ENCODE assay signal across 28 cellular contexts in genomic region chr7:73702226-73702625, GRCh38. TPM values are rescaled to one million over a fixed set of nuclear protein-coding genes. Genes with fewer than 3 reads are reported as not detected.
DNase-seq lines count a peak whose midpoint lies in the region; ATAC-seq, FAIRE-seq and TF ChIP-seq lines count a peak whose summit lies in the region.
"Had no signal": no experiment of that assay in that cellular context is flagged by ENCODE, and none has a peak within 500 bp of the region (broad histone marks: within the 10 kb centered on the region; RNA-seq: fewer than 3 reads in every experiment).

No MANE protein-coding gene starts in this region.

- peak overlapping the region in 3 of 4 donors; percentile 46 to 74 (median 64) for H3K27ac ChIP-seq in Peyer's patch
- H3K27ac ChIP-seq in H1 (ENCODE audit: low read depth, low read length): no peak overlapping the region
- H3K27ac ChIP-seq in small intestine (ENCODE audit: low read depth in 1 of 2, low read length in 1 of 2): peak overlapping the region; percentile 43 to 87
- H3K27ac ChIP-seq: right lobe of liver, SJCRH30, upper lobe of left lung had no signal

- no peak overlapping the region for H3K9ac ChIP-seq in H1 (replicated peaks in 1 of 4; ENCODE audit: extremely low read depth in 1 of 4, low read depth in 3 of 4, low read length in 3 of 4)

- no peak for DNase-seq in Calu3
- peak in 1 of 3 donors; percentile 72 for DNase-seq in Peyer's patch
- DNase-seq in H1 (ENCODE audit: low read depth in 1 of 2, low spot score in 2 of 2): no peak
- DNase-seq in small intestine: peak; percentile 89
- DNase-seq in frontal cortex (ENCODE audit: low spot score in 2 of 2): no peak
- no peak for DNase-seq in AML-193 (lab: John Stamatoyannopoulos, UW)
- DNase-seq: activated CD4-positive, alpha-beta memory T cell treated with anti-CD3 and anti-CD28 coated beads, Interleukin-2, amount 10 ng/mL, durations not matched to agents 7 days and 5 days; activated CD8-positive, alpha-beta memory T cell treated with anti-CD3 and anti-CD28 coated beads, Interleukin-2, amount 50 U/mL, for 48 hours; activated effector memory CD4-positive, alpha-beta T cell treated with Interleukin-2 at 50 U/mL for 16 hours; CD4-positive, alpha-beta memory T cell; DMS153; NCI-H1105 treated with DMSO at 0.1 percent for 48 hours; NCI-H2029; NCI-H2227 treated with DMSO at 0.1 percent for 48 hours; NCI-H526 treated with DMSO at 0.1 percent for 48 hours; right lobe of liver; SJCRH30; stimulated activated CD4-positive, alpha-beta T cell treated with anti-CD3 and anti-CD28 coated beads, Interleukin-12 subunit alpha, Interleukin-12 subunit beta, amount 100 ng/mL, for 4 hours; stimulated activated CD4-positive, alpha-beta T cell treated with anti-CD3 and anti-CD28 coated beads, Interleukin-4, amount 100 ng/mL, for 1 hour had no signal

- TF ChIP-seq RAD21 in H1 (IDR thresholded peaks at IDR 0.05 in 1 of 2, conservative IDR thresholded peaks at IDR 0.05 in 1 of 2; ENCODE audit: low read depth in 2 of 2, low read length in 2 of 2): no peak

- H2AK5ac ChIP-seq in H1 (ENCODE audit: low read depth, low read length): no peak overlapping the region

- H3K4me3 ChIP-seq in Peyer's patch (no peak overlapping the region), H1 (ENCODE audit: extremely low read depth in 1 of 4, insufficient read depth in 2 of 4, low read depth in 3 of 4, low read length in 4 of 4) (no peak overlapping the region), small intestine (ENCODE audit: low read depth in 1 of 2, low read length in 2 of 2) (no peak overlapping the region)
- H3K4me3 ChIP-seq: dorsolateral prefrontal cortex, K562, right lobe of liver, SJCRH30, upper lobe of left lung had no signal

- 0 out of 2 replicates have a peak overlapping the region, but pooled peaks have one; percentile 1 for H2BK12ac ChIP-seq in H1 (ENCODE audit: low read depth, low read length)

- peak overlapping the region; percentile 25 for H3K27ac Mint-ChIP-seq in Calu3 (ENCODE audit: unreplicated experiment)
- H3K27ac Mint-ChIP-seq: activated CD4-positive, alpha-beta memory T cell treated with anti-CD3 and anti-CD28 coated beads, Interleukin-2, amount 10 ng/mL, durations not matched to agents 7 days and 5 days; natural killer cell treated with Interleukin-12 subunit alpha and Interleukin-12 subunit beta and Interleukin-15 and Interleukin-18, amount 100 ng/mL, for 72 hours; stimulated activated memory B cell treated with anti-CD40 and anti-IgM and Interleukin-4, amounts not matched to agents 10 μg/mL and 1 μg/mL and 100 μg/mL, for 72 hours had no signal

- H4K5ac ChIP-seq in H1 (ENCODE audit: insufficient read length, low read depth, low read length): no peak overlapping the region

- no peak overlapping the region for H3K23ac ChIP-seq in H1 (ENCODE audit: insufficient read length)

- H3K27me3 ChIP-seq in Peyer's patch: no peaks in the 10 kb centered on the region
- H3K27me3 ChIP-seq in H1 (replicated peaks in 1 of 4; ENCODE audit: control insufficient read depth in 3 of 4, extremely low read depth in 1 of 4, insufficient read depth in 3 of 4, low read length in 3 of 4): no peaks in the 10 kb centered on the region; a peak in 1 of 7 replicates
- H3K27me3 ChIP-seq in small intestine (ENCODE audit: control insufficient read depth in 2 of 2, insufficient read depth in 2 of 2, low read length in 2 of 2): no peaks in the 10 kb centered on the region
- H3K27me3 ChIP-seq: dorsolateral prefrontal cortex, right lobe of liver, SJCRH30, upper lobe of left lung had no signal

- no peak overlapping the region for H2BK5ac ChIP-seq in H1 (ENCODE audit: low read depth, low read length)

- H3K9me3 ChIP-seq in Peyer's patch (no peaks in the 10 kb centered on the region), H1 (ENCODE audit: insufficient read depth in 2 of 2, low read depth in 1 of 2, low read length in 1 of 2) (no peaks in the 10 kb centered on the region), small intestine (ENCODE audit: control insufficient read depth, low read depth) (no peaks in the 10 kb centered on the region)
- H3K9me3 ChIP-seq: right lobe of liver, SJCRH30, upper lobe of left lung had no signal

- no peak overlapping the region for H4K8ac ChIP-seq in H1 (ENCODE audit: extremely low read depth, insufficient read depth, low read length)

- H3K79me2 ChIP-seq in H1 (ENCODE audit: control insufficient read depth in 1 of 2, insufficient read depth in 2 of 2, low read length in 2 of 2): no peaks in the 10 kb centered on the region

- H3K56ac ChIP-seq in H1 (replicated peaks; ENCODE audit: insufficient read length, low read depth, low read length): no peak overlapping the region

- H3K4ac ChIP-seq in H1 (replicated peaks; ENCODE audit: insufficient read length, low read depth, low read length): no peak overlapping the region

- H2BK120ac ChIP-seq in H1 (replicated peaks; ENCODE audit: low read depth, low read length): no peak overlapping the region

- CTCF ChIA-PET in Calu3 (lab: Charles Lee) (no interaction called here), H1 (lab: Charles Lee; ENCODE audit: partially characterized antibody) (interaction anchor here (0.5 to 9.7 kb wide), 20 partner anchors 9 to 95 kb away, joined by 3 to 130 read pairs (median 4); partner anchors contain the start of gene STX1A)

- POLR2A ChIA-PET in H1 (lab: Charles Lee; ENCODE audit: partially characterized antibody): interaction anchor here (0.9 to 4.9 kb wide), 7 partner anchors 11 to 95 kb away, joined by 3 to 37 read pairs (median 4); no protein-coding TSS in a partner anchor

- H3K27me3 Mint-ChIP-seq in Calu3 (ENCODE audit: unreplicated experiment): no peaks in the 10 kb centered on the region
- H3K27me3 Mint-ChIP-seq: activated CD4-positive, alpha-beta memory T cell treated with anti-CD3 and anti-CD28 coated beads, Interleukin-2, amount 10 ng/mL, durations not matched to agents 7 days and 5 days; CD4-positive, alpha-beta memory T cell; natural killer cell treated with Interleukin-12 subunit alpha and Interleukin-12 subunit beta and Interleukin-15 and Interleukin-18, amount 100 ng/mL, for 72 hours had no signal

- H2AFZ ChIP-seq in H1 (ENCODE audit: low read length): no peak overlapping the region

- peaks cover 13% of the 10 kb centered on the region for H3K4me1 Mint-ChIP-seq in Calu3 (ENCODE audit: low read depth, unreplicated experiment)

- no TSS peak for BruUV-seq in Calu3 (replicated peaks; lab: Mats Ljungman, UMichigan)

- no peak overlapping the region for H3K14ac ChIP-seq in H1 (ENCODE audit: insufficient read length)

- TF ChIP-seq EP300 in H1 (IDR thresholded peaks at IDR 0.05; ENCODE audit: borderline replicate concordance in 1 of 2, low read depth in 2 of 2, low read length in 2 of 2): no peak

- TF ChIP-seq POLR2A in Peyer's patch (IDR thresholded peaks at IDR 0.05): peak in 1 of 2 donors; percentile 16
- no peak for TF ChIP-seq POLR2A in H1 (IDR thresholded peaks at IDR 0.05; ENCODE audit: control extremely low read depth in 1 of 2, low read depth in 2 of 2, low read length in 2 of 2)

- TF ChIP-seq CTCF in Calu3 (IDR thresholded peaks at IDR 0.05; ENCODE audit: unreplicated experiment): no peak
- no peak for TF ChIP-seq CTCF in Peyer's patch (IDR thresholded peaks at IDR 0.05)
- TF ChIP-seq CTCF in H1 (IDR thresholded peaks at IDR 0.05; ENCODE audit: control extremely low read depth in 1 of 3, insufficient read depth in 1 of 3, low read depth in 1 of 3, low read length in 3 of 3): no peak

- FAIRE-seq in H1 (lab: Jason Lieb, UNC) (no peak), small intestine (lab: Jason Lieb, UNC) (no peak), frontal cortex (lab: Jason Lieb, UNC) (no peak)
- FAIRE-seq: G401.6, keratinocyte, RCC 7860 had no signal

- no peak overlapping the region for H3K4me2 ChIP-seq in H1 (ENCODE audit: insufficient read depth in 1 of 2, low read depth in 2 of 2, low read length in 2 of 2)

- H3K4me1 ChIP-seq in Peyer's patch (peaks cover 0 to 14% (median 0%) of the 10 kb centered on the region in 4 donors), H1 (replicated peaks in 1 of 4; ENCODE audit: control insufficient read depth in 3 of 4, insufficient read depth in 4 of 4, low read length in 3 of 4) (peaks cover 0 to 19% (median 15%) of the 10 kb centered on the region in 4 experiments; a peak in 6 of 7 replicates), small intestine (ENCODE audit: control insufficient read depth in 2 of 2, insufficient read depth in 1 of 2, low read depth in 1 of 2, low read length in 1 of 2) (peaks cover 0 to 2% of the 10 kb centered on the region in 2 donors)
- H3K4me1 ChIP-seq: right lobe of liver, SJCRH30 had no signal

- peaks cover 2% of the 10 kb centered on the region; the same call in 1 of the 2 replicates for H3K23me2 ChIP-seq in H1 (ENCODE audit: low read depth, low read length)

- no peak overlapping the region for H3K4me3 Mint-ChIP-seq in Calu3 (ENCODE audit: low read depth, unreplicated experiment)
- H3K4me3 Mint-ChIP-seq: activated CD4-positive, alpha-beta memory T cell treated with anti-CD3 and anti-CD28 coated beads, Interleukin-2, amount 10 ng/mL, durations not matched to agents 7 days and 5 days; natural killer cell treated with Interleukin-12 subunit alpha and Interleukin-12 subunit beta and Interleukin-15 and Interleukin-18, amount 100 ng/mL, for 72 hours; stimulated activated memory B cell treated with anti-CD40 and anti-IgM and Interleukin-4, amounts not matched to agents 10 μg/mL and 1 μg/mL and 100 μg/mL, for 72 hours had no signal

- H4K91ac ChIP-seq in H1 (replicated peaks; ENCODE audit: insufficient read length, low read length): no peak overlapping the region

- no peak overlapping the region for H2BK15ac ChIP-seq in H1 (ENCODE audit: low read length)

- no peaks in the 10 kb centered on the region for H3K9me3 Mint-ChIP-seq in Calu3 (ENCODE audit: low read depth, unreplicated experiment)
- H3K9me3 Mint-ChIP-seq: activated CD4-positive, alpha-beta memory T cell treated with anti-CD3 and anti-CD28 coated beads, Interleukin-2, amount 10 ng/mL, durations not matched to agents 7 days and 5 days; natural killer cell treated with Interleukin-12 subunit alpha and Interleukin-12 subunit beta and Interleukin-15 and Interleukin-18, amount 100 ng/mL, for 72 hours; stimulated activated memory B cell treated with anti-CD40 and anti-IgM and Interleukin-4, amounts not matched to agents 10 μg/mL and 1 μg/mL and 100 μg/mL, for 72 hours had no signal

- intact Hi-C loops in Calu3 (cut with micrococcal nuclease; ENCODE audit: unreplicated experiment): no loop called here

- peaks cover 0 to 25% (median 0%) of the 10 kb centered on the region in 3 donors for H3K36me3 ChIP-seq in Peyer's patch
- peaks cover 0 to 15% (median 6%) of the 10 kb centered on the region in 4 experiments; a peak in 5 of 8 replicates for H3K36me3 ChIP-seq in H1 (ENCODE audit: control insufficient read depth in 2 of 4, insufficient read depth in 4 of 4, low read length in 3 of 4)
- H3K36me3 ChIP-seq in small intestine (ENCODE audit: control insufficient read depth in 2 of 2, insufficient read depth in 2 of 2, low read length in 2 of 2): peaks cover 4 to 5% of the 10 kb centered on the region in 2 donors

- H3K79me1 ChIP-seq in H1 (ENCODE audit: low read depth, low read length): no peaks in the 10 kb centered on the region

- peaks cover 76% of the 10 kb centered on the region for H3K36me3 Mint-ChIP-seq in Calu3 (ENCODE audit: insufficient read depth, unreplicated experiment)
- H3K36me3 Mint-ChIP-seq: natural killer cell treated with Interleukin-12 subunit alpha and Interleukin-12 subunit beta and Interleukin-15 and Interleukin-18, amount 100 ng/mL, for 72 hours had no signal

- H2BK20ac ChIP-seq in H1 (ENCODE audit: low read length): no peak overlapping the region

- ATAC-seq in HG03521 (IDR thresholded peaks at IDR 0.05; ENCODE audit: unreplicated experiment): no peak
- ATAC-seq: natural killer cell treated with Interleukin-12 subunit alpha and Interleukin-12 subunit beta and Interleukin-15 and Interleukin-18, amount 100 ng/mL, for 72 hours; stimulated activated memory B cell treated with anti-CD40 and anti-IgM and Interleukin-4, amounts not matched to agents 10 μg/mL and 1 μg/mL and 100 μg/mL, for 72 hours had no signal

- peaks cover 6 to 19% of the 10 kb centered on the region in 2 experiments for H4K20me1 ChIP-seq in H1 (replicated peaks in 1 of 2; ENCODE audit: control insufficient read depth in 1 of 2, insufficient read depth in 2 of 2, low read length in 2 of 2)

- no peak overlapping the region; the same call in 1 of the 2 replicates for H3K18ac ChIP-seq in H1 (ENCODE audit: extremely low read depth, low read length)

- WGBS in H1 (ENCODE audit: extremely low coverage in 1 of 2, insufficient coverage in 1 of 2, insufficient read length in 1 of 2, insufficient replicate concordance in 2 of 2, low coverage in 1 of 2, low lambda C conversion rate in 2 of 2, missing lambda C conversion rate in 1 of 2), 2 experiments: 92% methylated on average over 8 of the region's 8 CpGs; no CpG with 5 or more reads in 1 of the 2 experiments
- WGBS in small intestine, 3 donors: 55 to 76% (median 56%) methylated on average over 8 of the region's 8 CpGs

RNA-seq across cellular contexts. Expression of gene STX1A, which starts 17.2 kb away (rescaled TPM):
- total RNA-seq in Calu3 (2022): 26.1 and 26.2 TPM in 2 replicates
- 10 to 100 TPM in 3 of 4 donors, 1 to 10 TPM in 1; 5.6 to 27.3 (median 23.3) TPM for total RNA-seq in Peyer's patch
- 9.9 and 13.5 TPM in 2 replicates for total RNA-seq in H1 (2021; fragmentation: NEBNext Ultra II Directional; extraction: Animal tissue kit (Norgen Biotek cat#: 25700))
- 17.5 and 25.9 TPM in 2 replicates for polyA plus RNA-seq in H1 (2011; rRNA removed)
- polyA plus RNA-seq in H1 (2011; cell fraction: cytosol; rRNA removed): 17.2 TPM
- 116 TPM for polyA plus RNA-seq in H1 (2011; cell fraction: nucleus; rRNA removed)
- polyA plus RNA-seq in H1 (2012, experiment 1 of 2): 14.9 to 20.1 TPM (median 18.4 TPM) in 4 replicates
- 9.2 TPM for polyA plus RNA-seq in H1 (2012, experiment 2 of 2)
- polyA plus RNA-seq in H1 (2013, experiment 1 of 2): 11.4 TPM
- 12.0 TPM for polyA plus RNA-seq in H1 (2013, experiment 2 of 2)
- polyA minus RNA-seq in H1 (2011; rRNA and poly(A)+ RNA removed): 8.2 and 9.8 TPM in 2 replicates
- 10.2 TPM for polyA minus RNA-seq in H1 (2011; cell fraction: cytosol; rRNA and poly(A)+ RNA removed)
- 14.3 TPM for polyA minus RNA-seq in H1 (2011; cell fraction: nucleus; rRNA and poly(A)+ RNA removed)
- 10 to 100 TPM in 2 of 3 donors, 1 to 10 TPM in 1; 9.5 to 17.7 (median 11.6) TPM for polyA plus RNA-seq in small intestine
- 62.0 TPM for total RNA-seq in frontal cortex

RNA-seq across cellular contexts. Expression of gene BUD23, which starts 18.8 kb away (rescaled TPM):
- total RNA-seq in Calu3 (2022): 73.5 and 75.8 TPM in 2 replicates
- 10 to 100 TPM; 34.5 to 48.7 (median 44.1) TPM for total RNA-seq in Peyer's patch
- 72.2 and 78.4 TPM in 2 replicates for total RNA-seq in H1 (2021; fragmentation: NEBNext Ultra II Directional; extraction: Animal tissue kit (Norgen Biotek cat#: 25700))
- 72.3 and 76.5 TPM in 2 replicates for polyA plus RNA-seq in H1 (2011; rRNA removed)
- polyA plus RNA-seq in H1 (2011; cell fraction: cytosol; rRNA removed): 102 TPM
- polyA plus RNA-seq in H1 (2011; cell fraction: nucleus; rRNA removed): 59.5 TPM
- 82.5 to 105 TPM (median 96.1 TPM) in 4 replicates for polyA plus RNA-seq in H1 (2012, experiment 1 of 2)
- polyA plus RNA-seq in H1 (2012, experiment 2 of 2): 78.5 TPM
- polyA plus RNA-seq in H1 (2013, experiment 1 of 2): 147 TPM
- 170 TPM for polyA plus RNA-seq in H1 (2013, experiment 2 of 2)
- 31.4 and 38.7 TPM in 2 replicates for polyA minus RNA-seq in H1 (2011; rRNA and poly(A)+ RNA removed)
- polyA minus RNA-seq in H1 (2011; cell fraction: cytosol; rRNA and poly(A)+ RNA removed): 22.4 TPM
- 19.5 TPM for polyA minus RNA-seq in H1 (2011; cell fraction: nucleus; rRNA and poly(A)+ RNA removed)
- 10 to 100 TPM; 37.8 to 90.0 (median 50.5) TPM for polyA plus RNA-seq in small intestine
- total RNA-seq in frontal cortex: 30.2 TPM

RNA-seq across cellular contexts. Expression of gene DNAJC30, which starts 19.0 kb away (rescaled TPM):
- 10.1 and 10.5 TPM in 2 replicates for total RNA-seq in Calu3 (2022)
- 1 to 10 TPM; 1.7 to 8.1 (median 5.6) TPM for total RNA-seq in Peyer's patch
- total RNA-seq in H1 (2021; fragmentation: NEBNext Ultra II Directional; extraction: Animal tissue kit (Norgen Biotek cat#: 25700)): 6.0 and 6.1 TPM in 2 replicates
- 6.3 and 10.0 TPM in 2 replicates for polyA plus RNA-seq in H1 (2011; rRNA removed)
- 5.9 TPM for polyA plus RNA-seq in H1 (2011; cell fraction: cytosol; rRNA removed)
- 6.7 TPM for polyA plus RNA-seq in H1 (2011; cell fraction: nucleus; rRNA removed)
- polyA plus RNA-seq in H1 (2012, experiment 1 of 2): 3.7 to 5.1 TPM (median 4.4 TPM) in 4 replicates
- 5.4 TPM for polyA plus RNA-seq in H1 (2012, experiment 2 of 2)
- 5.8 TPM for polyA plus RNA-seq in H1 (2013, experiment 1 of 2)
- polyA plus RNA-seq in H1 (2013, experiment 2 of 2): 5.2 TPM
- polyA minus RNA-seq in H1 (2011; rRNA and poly(A)+ RNA removed): 3.4 and 4.4 TPM in 2 replicates
- 3.7 TPM for polyA minus RNA-seq in H1 (2011; cell fraction: cytosol; rRNA and poly(A)+ RNA removed)
- polyA minus RNA-seq in H1 (2011; cell fraction: nucleus; rRNA and poly(A)+ RNA removed): 10.2 TPM
- 10 to 100 TPM in 1 of 3 donors, 1 to 10 TPM in 2; 6.0 to 10.4 (median 6.8) TPM for polyA plus RNA-seq in small intestine
- 2.4 TPM for total RNA-seq in frontal cortex

RNA-seq across cellular contexts. Expression of gene VPS37D, which starts 34.6 kb away (rescaled TPM):
- 0.94 and 1.3 TPM in 2 replicates for total RNA-seq in Calu3 (2022)
- 1 to 10 TPM in 3 of 4 donors, not detected in 1; 1.1 to 6.3 (median 5.0) TPM for total RNA-seq in Peyer's patch
- 3.4 and 3.8 TPM in 2 replicates for total RNA-seq in H1 (2021; fragmentation: NEBNext Ultra II Directional; extraction: Animal tissue kit (Norgen Biotek cat#: 25700))
- 5.0 and 6.9 TPM in 2 replicates for polyA plus RNA-seq in H1 (2011; rRNA removed)
- 5.6 TPM for polyA plus RNA-seq in H1 (2011; cell fraction: cytosol; rRNA removed)
- polyA plus RNA-seq in H1 (2011; cell fraction: nucleus; rRNA removed): 5.4 TPM
- polyA plus RNA-seq in H1 (2012, experiment 1 of 2): 1.8 to 3.9 TPM (median 3.5 TPM) in 4 replicates
- polyA plus RNA-seq in H1 (2012, experiment 2 of 2): 3.4 TPM
- polyA plus RNA-seq in H1 (2013, experiment 1 of 2): 2.4 TPM
- polyA plus RNA-seq in H1 (2013, experiment 2 of 2): 2.7 TPM
- polyA minus RNA-seq in H1 (2011; rRNA and poly(A)+ RNA removed): 0.73 and 1.0 TPM in 2 replicates
- 2.7 TPM for polyA minus RNA-seq in H1 (2011; cell fraction: cytosol; rRNA and poly(A)+ RNA removed)
- polyA minus RNA-seq in H1 (2011; cell fraction: nucleus; rRNA and poly(A)+ RNA removed): 3.2 TPM
- 1 to 10 TPM; 2.6 to 3.8 (median 2.7) TPM for polyA plus RNA-seq in small intestine
- 26.1 TPM for total RNA-seq in frontal cortex
- total RNA-seq: CD4-positive, alpha-beta memory T cell had no signal
- polyA plus RNA-seq: CD4-positive, alpha-beta memory T cell had no signal

RNA-seq across cellular contexts. Expression of gene ABHD11, which starts 36.4 kb away (rescaled TPM):
- total RNA-seq in Calu3 (2022) (67.7 and 85.2 TPM in 2 replicates), Peyer's patch (100 to 1,000 TPM in 2 of 4 donors, 10 to 100 TPM in 2; 65.9 to 156 (median 98.5) TPM), frontal cortex (5.7 TPM)
- total RNA-seq in H1 (2021; fragmentation: NEBNext Ultra II Directional; extraction: Animal tissue kit (Norgen Biotek cat#: 25700)): 19.8 and 19.9 TPM in 2 replicates
- polyA plus RNA-seq in H1 (2011; rRNA removed) (42.2 and 50.5 TPM in 2 replicates), small intestine (10 to 100 TPM; 53.0 to 93.3 (median 60.1) TPM)
- polyA plus RNA-seq in H1 (2011; cell fraction: cytosol; rRNA removed): 36.5 TPM
- 37.8 TPM for polyA plus RNA-seq in H1 (2011; cell fraction: nucleus; rRNA removed)
- polyA plus RNA-seq in H1 (2012, experiment 1 of 2): 14.5 to 27.1 TPM (median 22.3 TPM) in 4 replicates
- polyA plus RNA-seq in H1 (2012, experiment 2 of 2): 19.7 TPM
- polyA plus RNA-seq in H1 (2013, experiment 1 of 2): 9.7 TPM
- 8.4 TPM for polyA plus RNA-seq in H1 (2013, experiment 2 of 2)
- polyA minus RNA-seq in H1 (2011; rRNA and poly(A)+ RNA removed): 11.2 and 21.4 TPM in 2 replicates
- polyA minus RNA-seq in H1 (2011; cell fraction: cytosol; rRNA and poly(A)+ RNA removed): 14.8 TPM
- polyA minus RNA-seq in H1 (2011; cell fraction: nucleus; rRNA and poly(A)+ RNA removed): 45.5 TPM
